10 cellular contexts compared by ENCODE assay signal in the genomic region with DNA sequence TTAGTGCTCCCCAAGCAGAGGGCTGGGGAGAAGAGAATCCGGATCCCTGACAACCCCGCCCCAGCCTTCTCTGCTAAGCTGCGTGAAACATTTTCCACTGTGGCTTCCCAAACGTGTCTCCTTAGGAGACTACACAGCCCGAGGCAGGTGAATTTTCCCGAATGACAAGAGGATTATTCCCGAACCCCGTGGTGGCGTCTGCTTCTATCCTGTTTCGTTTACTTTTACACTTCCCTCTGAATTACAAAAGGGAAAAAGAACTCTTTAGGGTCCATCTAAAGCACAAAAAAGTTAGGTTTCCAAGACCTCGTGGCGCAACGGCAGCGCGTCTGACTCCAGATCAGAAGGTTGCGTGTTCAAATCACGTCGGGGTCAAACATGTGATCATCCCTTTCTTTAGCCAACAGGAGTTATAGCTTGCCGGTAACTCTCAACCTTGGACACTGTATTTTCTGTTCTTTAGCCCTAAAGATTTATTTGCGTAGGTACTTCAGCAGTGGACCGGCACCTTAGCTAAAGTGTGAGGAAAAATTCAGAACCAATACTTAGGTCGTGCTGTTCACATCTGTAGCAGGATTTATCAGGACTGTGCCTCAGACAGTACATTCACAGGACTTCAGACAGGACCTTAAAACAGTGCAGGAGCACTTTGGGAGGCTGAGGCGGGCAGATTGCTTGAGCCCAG. TPM values are rescaled to one million over a fixed set of nuclear protein-coding genes. Genes with fewer than 3 reads are reported as not detected.
DNase-seq lines count a peak whose midpoint lies in the region; ATAC-seq and TF ChIP-seq lines count a peak whose summit lies in the region.
"Had no signal": no experiment of that assay in that cellular context is flagged by ENCODE, and none has a peak within 500 bp of the region (broad histone marks: within the 10 kb centered on the region; RNA-seq: fewer than 3 reads in every experiment).

No MANE protein-coding gene starts in this region.

- no peaks in the 10 kb centered on the region for H3K36me3 ChIP-seq in ES-I3 (ENCODE audit: insufficient read depth, low read length)
- H3K36me3 ChIP-seq in HUES48 (ENCODE audit: control insufficient read depth, insufficient read depth, low read length): no peaks in the 10 kb centered on the region
- peaks cover 0 to under 1% (median 0%) of the 10 kb centered on the region in 3 donors for H3K36me3 ChIP-seq in esophagus squamous epithelium
- no peaks in the 10 kb centered on the region for H3K36me3 ChIP-seq in neuronal stem cell (replicated peaks in 1 of 2; ENCODE audit: control insufficient read depth in 2 of 2, insufficient read depth in 2 of 2, low read length in 2 of 2)

- TF ChIP-seq CTCF in esophagus squamous epithelium (IDR thresholded peaks at IDR 0.05): no peak

- H3K23ac ChIP-seq in neuronal stem cell (ENCODE audit: low read depth, low read length, poor library complexity): no peak overlapping the region

- no peak overlapping the region for H2BK120ac ChIP-seq in neuronal stem cell (ENCODE audit: low read depth, low read length)

- H3K27me3 ChIP-seq in HUES48 (ENCODE audit: control insufficient read depth, insufficient read depth, low read length) (no peaks in the 10 kb centered on the region), esophagus squamous epithelium (no peaks in the 10 kb centered on the region), neuronal stem cell (ENCODE audit: control insufficient read depth in 3 of 3, insufficient read depth in 3 of 3, low read depth in 1 of 3, low read length in 3 of 3) (peaks cover 0 to 3% (median 0%) of the 10 kb centered on the region in 3 experiments)

- H3K4ac ChIP-seq in neuronal stem cell (ENCODE audit: low read length): no peak overlapping the region

- no peak overlapping the region for H4K91ac ChIP-seq in neuronal stem cell (ENCODE audit: low read depth, low read length, poor library complexity)

- H3K9me3 ChIP-seq in ES-I3 (ENCODE audit: control insufficient read depth, insufficient read depth, low read length) (no peaks in the 10 kb centered on the region), HUES48 (ENCODE audit: control insufficient read depth, insufficient read depth, low read length) (no peaks in the 10 kb centered on the region), esophagus squamous epithelium (no peaks in the 10 kb centered on the region), neuronal stem cell (replicated peaks in 1 of 2; ENCODE audit: control insufficient read depth in 2 of 2, insufficient read depth in 1 of 2, low read depth in 1 of 2, low read length in 2 of 2) (no peaks in the 10 kb centered on the region)

- H2BK15ac ChIP-seq in neuronal stem cell (ENCODE audit: low read length): no peak overlapping the region

- no peak for DNase-seq in esophagus squamous epithelium (lab: John Stamatoyannopoulos, UW)
- no peak for DNase-seq in neuronal stem cell (ENCODE audit: low spot score)
- DNase-seq in dedifferentiated amniotic fluid mesenchymal stem cell (ENCODE audit: extremely low spot score): no peak
- DNase-seq in NCI-H226: no peak
- DNase-seq: foreskin melanocyte, WERI-Rb-1 had no signal

- no peak overlapping the region for H3K27ac ChIP-seq in HUES48 (ENCODE audit: low read depth, low read length)
- peak overlapping the region in 3 of 4 donors; percentile 9 to 89 (median 18) for H3K27ac ChIP-seq in esophagus squamous epithelium
- no peak overlapping the region for H3K27ac ChIP-seq in neuronal stem cell (replicated peaks; ENCODE audit: low read length)
- H3K27ac ChIP-seq: WERI-Rb-1 had no signal

- H3K79me1 ChIP-seq in neuronal stem cell (ENCODE audit: low read depth, low read length): peaks cover 5% of the 10 kb centered on the region

- peak overlapping the region; percentile 59 for H3K4me3 ChIP-seq in HUES48 (ENCODE audit: low read depth, low read length)
- peak overlapping the region in 2 of 4 donors; percentile 22 to 24 for H3K4me3 ChIP-seq in esophagus squamous epithelium
- H3K4me3 ChIP-seq in neuronal stem cell (ENCODE audit: low read length in 2 of 2): no peak overlapping the region

- intact Hi-C loops in esophagus squamous epithelium (cut with DNase I): no loop called here

- H3K18ac ChIP-seq in neuronal stem cell (ENCODE audit: low read length): no peak overlapping the region

- no peak overlapping the region for H3K14ac ChIP-seq in neuronal stem cell (ENCODE audit: low read length)

- no peak overlapping the region for H2AK5ac ChIP-seq in neuronal stem cell (ENCODE audit: low read depth, low read length)

- H2BK12ac ChIP-seq in neuronal stem cell (ENCODE audit: low read length): no peak overlapping the region

- no peak for TF ChIP-seq POLR2A in esophagus squamous epithelium (IDR thresholded peaks at IDR 0.05)

- no peak for ATAC-seq in HG02981 (IDR thresholded peaks at IDR 0.05; ENCODE audit: unreplicated experiment)
- ATAC-seq in HG03135 (IDR thresholded peaks at IDR 0.05; ENCODE audit: unreplicated experiment): no peak

- peak overlapping the region; percentile 46; the same call in 1 of the 2 replicates for H3K9ac ChIP-seq in ES-I3 (ENCODE audit: low read depth, low read length)
- peak overlapping the region; percentile 41; the same call in 1 of the 2 replicates for H3K9ac ChIP-seq in HUES48 (ENCODE audit: low read depth, low read length)
- H3K9ac ChIP-seq in neuronal stem cell (ENCODE audit: low read depth, low read length, poor library complexity): no peak overlapping the region

- H2AFZ ChIP-seq in neuronal stem cell (ENCODE audit: low read length): peak overlapping the region; percentile 75

- H3K4me1 ChIP-seq in ES-I3 (ENCODE audit: insufficient read depth, low read length): no peaks in the 10 kb centered on the region
- H3K4me1 ChIP-seq in HUES48 (ENCODE audit: control insufficient read depth, insufficient read depth, low read length): peaks cover 3% of the 10 kb centered on the region; the same call in 1 of the 2 replicates
- H3K4me1 ChIP-seq in esophagus squamous epithelium: peaks cover 19 to 62% (median 20%) of the 10 kb centered on the region in 3 donors
- peaks cover 1 to 2% of the 10 kb centered on the region in 2 donors for H3K4me1 ChIP-seq in neuronal stem cell (ENCODE audit: control insufficient read depth in 2 of 2, insufficient read depth in 1 of 2, low read depth in 1 of 2, low read length in 2 of 2)

- 37 to 51% methylated on average over 22 to 23 of the region's 23 CpGs for WGBS in esophagus squamous epithelium, 2 donors
- WGBS in neuronal stem cell (ENCODE audit: extremely low coverage in 2 of 2, insufficient read length in 2 of 2, insufficient replicate concordance in 1 of 2), 2 donors: no CpG with 5 or more reads among the region's 23 CpGs

- H2BK5ac ChIP-seq in neuronal stem cell (ENCODE audit: low read length): no peak overlapping the region

- no peak overlapping the region for H3K4me2 ChIP-seq in neuronal stem cell (ENCODE audit: insufficient read depth, low read length, poor library complexity, severe bottlenecking)

- H4K8ac ChIP-seq in neuronal stem cell (ENCODE audit: low read depth, low read length): peak overlapping the region; percentile 19

RNA-seq across cellular contexts. Expression of gene ZNF789, which starts 3.2 kb away (rescaled TPM):
- 1 to 10 TPM; 2.5 to 8.6 (median 5.3) TPM for total RNA-seq in esophagus squamous epithelium
- polyA plus RNA-seq in neuronal stem cell (2013, experiment 1 of 2): 9.5 TPM
- 10.7 TPM for polyA plus RNA-seq in neuronal stem cell (2013, experiment 2 of 2)

RNA-seq across cellular contexts. Expression of gene ATP5MF, which starts 3.6 kb away (rescaled TPM):
- total RNA-seq in esophagus squamous epithelium: 1,000 to 10,000 TPM; 1,019 to 2,272 (median 1,287) TPM
- 640 TPM for polyA plus RNA-seq in neuronal stem cell (2013, experiment 1 of 2)
- 634 TPM for polyA plus RNA-seq in neuronal stem cell (2013, experiment 2 of 2)

RNA-seq across cellular contexts. Expression of gene ZNF394, which starts 30.6 kb away (rescaled TPM):
- total RNA-seq in esophagus squamous epithelium: 10 to 100 TPM; 22.5 to 41.2 (median 23.1) TPM
- polyA plus RNA-seq in neuronal stem cell (2013, experiment 1 of 2): 7.7 TPM
- 7.6 TPM for polyA plus RNA-seq in neuronal stem cell (2013, experiment 2 of 2)

RNA-seq across cellular contexts. Expression of gene CPSF4, which starts 30.8 kb away (rescaled TPM):
- total RNA-seq in esophagus squamous epithelium: 10 to 100 TPM; 15.1 to 29.2 (median 19.4) TPM
- 67.4 TPM for polyA plus RNA-seq in neuronal stem cell (2013, experiment 1 of 2)
- polyA plus RNA-seq in neuronal stem cell (2013, experiment 2 of 2): 65.7 TPM

RNA-seq across cellular contexts. Expression of gene PTCD1, which starts 30.9 kb away (rescaled TPM):
- 10 to 100 TPM in 1 of 4 donors, 1 to 10 TPM in 3; 5.7 to 12.7 (median 6.6) TPM for total RNA-seq in esophagus squamous epithelium
- polyA plus RNA-seq in neuronal stem cell (2013, experiment 1 of 2): 4.5 TPM
- 4.8 TPM for polyA plus RNA-seq in neuronal stem cell (2013, experiment 2 of 2)

Comparison
In these comparisons a context has a peak if more than half of its experiments do, and no peak if none do; other contexts are left out.
1. H3K27ac ChIP-seq: peak in esophagus squamous epithelium (3 of 4); none in HUES48 (single experiment) and neuronal stem cell (single experiment).